1 cellular context compared by ENCODE assay signal in genomic region chr12:26937863-26938659, GRCh38.
TF ChIP-seq lines count a peak whose summit lies in the region.

Gene FGFR1OP2 (plus strand): TSS chr12:26938470. CDS start chr12:26954159, 15,689 bp downstream.
A gene with protein sequence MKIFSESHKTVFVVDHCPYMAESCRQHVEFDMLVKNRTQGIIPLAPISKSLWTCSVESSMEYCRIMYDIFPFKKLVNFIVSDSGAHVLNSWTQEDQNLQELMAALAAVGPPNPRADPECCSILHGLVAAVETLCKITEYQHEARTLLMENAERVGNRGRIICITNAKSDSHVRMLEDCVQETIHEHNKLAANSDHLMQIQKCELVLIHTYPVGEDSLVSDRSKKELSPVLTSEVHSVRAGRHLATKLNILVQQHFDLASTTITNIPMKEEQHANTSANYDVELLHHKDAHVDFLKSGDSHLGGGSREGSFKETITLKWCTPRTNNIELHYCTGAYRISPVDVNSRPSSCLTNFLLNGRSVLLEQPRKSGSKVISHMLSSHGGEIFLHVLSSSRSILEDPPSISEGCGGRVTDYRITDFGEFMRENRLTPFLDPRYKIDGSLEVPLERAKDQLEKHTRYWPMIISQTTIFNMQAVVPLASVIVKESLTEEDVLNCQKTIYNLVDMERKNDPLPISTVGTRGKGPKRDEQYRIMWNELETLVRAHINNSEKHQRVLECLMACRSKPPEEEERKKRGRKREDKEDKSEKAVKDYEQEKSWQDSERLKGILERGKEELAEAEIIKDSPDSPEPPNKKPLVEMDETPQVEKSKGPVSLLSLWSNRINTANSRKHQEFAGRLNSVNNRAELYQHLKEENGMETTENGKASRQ (minus strand): TSS chr12:26937981. CDS start chr12:26936803, 1,178 bp downstream.

TF ChIP-seq in HepG2, 621 proteins besides CTCF, POLR2A, EP300 and RAD21 (continued from another document and continues in another):
- TF ChIP-seq ZBTB44 (CRISPR knock-in tag; IDR thresholded peaks at IDR 0.05) (peak; percentile 46; the same call in 1 of the 2 replicates), E2F2 (CRISPR knock-in tag; IDR thresholded peaks at IDR 0.05; ENCODE audit: borderline replicate concordance) (no peak), ZNF576 (CRISPR knock-in tag; IDR thresholded peaks at IDR 0.05) (no peak; the same call in 1 of the 2 replicates), ZNF616 (CRISPR knock-in tag; IDR thresholded peaks at IDR 0.05; ENCODE audit: low read depth) (peak; percentile 41; the same call in 1 of the 2 replicates), HNRNPH1 (optimal IDR thresholded peaks at IDR 0.05; ENCODE audit: low read depth, low read length) (peak; percentile 76), ZSCAN9 (CRISPR knock-in tag; IDR thresholded peaks at IDR 0.05; ENCODE audit: borderline replicate concordance) (0 out of 2 replicates have a peak, but pooled peaks have one; percentile 9), KDM6A (CRISPR knock-in tag; IDR thresholded peaks at IDR 0.05; ENCODE audit: low read depth) (no peak), HOXA3 (CRISPR knock-in tag; IDR thresholded peaks at IDR 0.05) (no peak; the same call in 1 of the 2 replicates), MED13 (CRISPR knock-in tag; IDR thresholded peaks at IDR 0.05) (0 out of 2 replicates have a peak, but pooled peaks have one; percentile 44), ERF (CRISPR knock-in tag; IDR thresholded peaks at IDR 0.05) (0 out of 2 replicates have a peak, but pooled peaks have one; percentile 48), FOSL2 (CRISPR knock-in tag; IDR thresholded peaks at IDR 0.05) (peak; percentile 25; the same call in 1 of the 2 replicates), ARNT (IDR thresholded peaks at IDR 0.05) (no peak), ZNF335 (CRISPR knock-in tag; IDR thresholded peaks at IDR 0.05) (0 out of 2 replicates have a peak, but pooled peaks have one; percentile 7), ZBTB42 (CRISPR knock-in tag; IDR thresholded peaks at IDR 0.05) (no peak), AGO2 (optimal IDR thresholded peaks at IDR 0.05; ENCODE audit: low read depth, low read length) (peak; percentile 56), TAF1 (CRISPR knock-in tag; IDR thresholded peaks at IDR 0.05) (peak; percentile 79), ZBTB3 (CRISPR knock-in tag; IDR thresholded peaks at IDR 0.05; ENCODE audit: borderline replicate concordance, low read depth) (peak; percentile 58), ZNF292 (CRISPR knock-in tag; IDR thresholded peaks at IDR 0.05; ENCODE audit: borderline replicate concordance, low read depth) (peak; percentile 22; the same call in 1 of the 2 replicates)
- TF ChIP-seq, protein P1, sequence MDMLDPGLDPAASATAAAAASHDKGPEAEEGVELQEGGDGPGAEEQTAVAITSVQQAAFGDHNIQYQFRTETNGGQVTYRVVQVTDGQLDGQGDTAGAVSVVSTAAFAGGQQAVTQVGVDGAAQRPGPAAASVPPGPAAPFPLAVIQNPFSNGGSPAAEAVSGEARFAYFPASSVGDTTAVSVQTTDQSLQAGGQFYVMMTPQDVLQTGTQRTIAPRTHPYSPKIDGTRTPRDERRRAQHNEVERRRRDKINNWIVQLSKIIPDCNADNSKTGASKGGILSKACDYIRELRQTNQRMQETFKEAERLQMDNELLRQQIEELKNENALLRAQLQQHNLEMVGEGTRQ (IDR thresholded peaks at IDR 0.05; ENCODE audit: low read depth, low read length), result no peak
- TF ChIP-seq, protein P1 (CRISPR knock-in tag; IDR thresholded peaks at IDR 0.05; ENCODE audit: borderline replicate concordance), result no peak; the same call in 1 of the 2 replicates
- TF ChIP-seq, protein P2, sequence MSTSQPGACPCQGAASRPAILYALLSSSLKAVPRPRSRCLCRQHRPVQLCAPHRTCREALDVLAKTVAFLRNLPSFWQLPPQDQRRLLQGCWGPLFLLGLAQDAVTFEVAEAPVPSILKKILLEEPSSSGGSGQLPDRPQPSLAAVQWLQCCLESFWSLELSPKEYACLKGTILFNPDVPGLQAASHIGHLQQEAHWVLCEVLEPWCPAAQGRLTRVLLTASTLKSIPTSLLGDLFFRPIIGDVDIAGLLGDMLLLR (CRISPR knock-in tag; IDR thresholded peaks at IDR 0.05), result no peak; the same call in 1 of the 2 replicates
- TF ChIP-seq, protein P3, sequence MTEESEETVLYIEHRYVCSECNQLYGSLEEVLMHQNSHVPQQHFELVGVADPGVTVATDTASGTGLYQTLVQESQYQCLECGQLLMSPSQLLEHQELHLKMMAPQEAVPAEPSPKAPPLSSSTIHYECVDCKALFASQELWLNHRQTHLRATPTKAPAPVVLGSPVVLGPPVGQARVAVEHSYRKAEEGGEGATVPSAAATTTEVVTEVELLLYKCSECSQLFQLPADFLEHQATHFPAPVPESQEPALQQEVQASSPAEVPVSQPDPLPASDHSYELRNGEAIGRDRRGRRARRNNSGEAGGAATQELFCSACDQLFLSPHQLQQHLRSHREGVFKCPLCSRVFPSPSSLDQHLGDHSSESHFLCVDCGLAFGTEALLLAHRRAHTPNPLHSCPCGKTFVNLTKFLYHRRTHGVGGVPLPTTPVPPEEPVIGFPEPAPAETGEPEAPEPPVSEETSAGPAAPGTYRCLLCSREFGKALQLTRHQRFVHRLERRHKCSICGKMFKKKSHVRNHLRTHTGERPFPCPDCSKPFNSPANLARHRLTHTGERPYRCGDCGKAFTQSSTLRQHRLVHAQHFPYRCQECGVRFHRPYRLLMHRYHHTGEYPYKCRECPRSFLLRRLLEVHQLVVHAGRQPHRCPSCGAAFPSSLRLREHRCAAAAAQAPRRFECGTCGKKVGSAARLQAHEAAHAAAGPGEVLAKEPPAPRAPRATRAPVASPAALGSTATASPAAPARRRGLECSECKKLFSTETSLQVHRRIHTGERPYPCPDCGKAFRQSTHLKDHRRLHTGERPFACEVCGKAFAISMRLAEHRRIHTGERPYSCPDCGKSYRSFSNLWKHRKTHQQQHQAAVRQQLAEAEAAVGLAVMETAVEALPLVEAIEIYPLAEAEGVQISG (CRISPR knock-in tag; IDR thresholded peaks at IDR 0.05), result peak; percentile 28
- TF ChIP-seq, protein P4, sequence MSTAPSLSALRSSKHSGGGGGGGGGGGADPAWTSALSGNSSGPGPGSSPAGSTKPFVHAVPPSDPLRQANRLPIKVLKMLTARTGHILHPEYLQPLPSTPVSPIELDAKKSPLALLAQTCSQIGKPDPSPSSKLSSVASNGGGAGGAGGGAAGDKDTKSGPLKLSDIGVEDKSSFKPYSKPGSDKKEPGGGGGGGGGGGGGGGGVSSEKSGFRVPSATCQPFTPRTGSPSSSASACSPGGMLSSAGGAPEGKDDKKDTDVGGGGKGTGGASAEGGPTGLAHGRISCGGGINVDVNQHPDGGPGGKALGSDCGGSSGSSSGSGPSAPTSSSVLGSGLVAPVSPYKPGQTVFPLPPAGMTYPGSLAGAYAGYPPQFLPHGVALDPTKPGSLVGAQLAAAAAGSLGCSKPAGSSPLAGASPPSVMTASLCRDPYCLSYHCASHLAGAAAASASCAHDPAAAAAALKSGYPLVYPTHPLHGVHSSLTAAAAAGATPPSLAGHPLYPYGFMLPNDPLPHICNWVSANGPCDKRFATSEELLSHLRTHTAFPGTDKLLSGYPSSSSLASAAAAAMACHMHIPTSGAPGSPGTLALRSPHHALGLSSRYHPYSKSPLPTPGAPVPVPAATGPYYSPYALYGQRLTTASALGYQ (CRISPR knock-in tag; IDR thresholded peaks at IDR 0.05), result 0 out of 2 replicates have a peak, but pooled peaks have one; percentile 23
- TF ChIP-seq, protein P5, sequence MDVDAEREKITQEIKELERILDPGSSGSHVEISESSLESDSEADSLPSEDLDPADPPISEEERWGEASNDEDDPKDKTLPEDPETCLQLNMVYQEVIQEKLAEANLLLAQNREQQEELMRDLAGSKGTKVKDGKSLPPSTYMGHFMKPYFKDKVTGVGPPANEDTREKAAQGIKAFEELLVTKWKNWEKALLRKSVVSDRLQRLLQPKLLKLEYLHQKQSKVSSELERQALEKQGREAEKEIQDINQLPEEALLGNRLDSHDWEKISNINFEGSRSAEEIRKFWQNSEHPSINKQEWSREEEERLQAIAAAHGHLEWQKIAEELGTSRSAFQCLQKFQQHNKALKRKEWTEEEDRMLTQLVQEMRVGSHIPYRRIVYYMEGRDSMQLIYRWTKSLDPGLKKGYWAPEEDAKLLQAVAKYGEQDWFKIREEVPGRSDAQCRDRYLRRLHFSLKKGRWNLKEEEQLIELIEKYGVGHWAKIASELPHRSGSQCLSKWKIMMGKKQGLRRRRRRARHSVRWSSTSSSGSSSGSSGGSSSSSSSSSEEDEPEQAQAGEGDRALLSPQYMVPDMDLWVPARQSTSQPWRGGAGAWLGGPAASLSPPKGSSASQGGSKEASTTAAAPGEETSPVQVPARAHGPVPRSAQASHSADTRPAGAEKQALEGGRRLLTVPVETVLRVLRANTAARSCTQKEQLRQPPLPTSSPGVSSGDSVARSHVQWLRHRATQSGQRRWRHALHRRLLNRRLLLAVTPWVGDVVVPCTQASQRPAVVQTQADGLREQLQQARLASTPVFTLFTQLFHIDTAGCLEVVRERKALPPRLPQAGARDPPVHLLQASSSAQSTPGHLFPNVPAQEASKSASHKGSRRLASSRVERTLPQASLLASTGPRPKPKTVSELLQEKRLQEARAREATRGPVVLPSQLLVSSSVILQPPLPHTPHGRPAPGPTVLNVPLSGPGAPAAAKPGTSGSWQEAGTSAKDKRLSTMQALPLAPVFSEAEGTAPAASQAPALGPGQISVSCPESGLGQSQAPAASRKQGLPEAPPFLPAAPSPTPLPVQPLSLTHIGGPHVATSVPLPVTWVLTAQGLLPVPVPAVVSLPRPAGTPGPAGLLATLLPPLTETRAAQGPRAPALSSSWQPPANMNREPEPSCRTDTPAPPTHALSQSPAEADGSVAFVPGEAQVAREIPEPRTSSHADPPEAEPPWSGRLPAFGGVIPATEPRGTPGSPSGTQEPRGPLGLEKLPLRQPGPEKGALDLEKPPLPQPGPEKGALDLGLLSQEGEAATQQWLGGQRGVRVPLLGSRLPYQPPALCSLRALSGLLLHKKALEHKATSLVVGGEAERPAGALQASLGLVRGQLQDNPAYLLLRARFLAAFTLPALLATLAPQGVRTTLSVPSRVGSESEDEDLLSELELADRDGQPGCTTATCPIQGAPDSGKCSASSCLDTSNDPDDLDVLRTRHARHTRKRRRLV (CRISPR knock-in tag; IDR thresholded peaks at IDR 0.05), result peak; percentile 63; the same call in 1 of the 2 replicates
- TF ChIP-seq, protein P6, sequence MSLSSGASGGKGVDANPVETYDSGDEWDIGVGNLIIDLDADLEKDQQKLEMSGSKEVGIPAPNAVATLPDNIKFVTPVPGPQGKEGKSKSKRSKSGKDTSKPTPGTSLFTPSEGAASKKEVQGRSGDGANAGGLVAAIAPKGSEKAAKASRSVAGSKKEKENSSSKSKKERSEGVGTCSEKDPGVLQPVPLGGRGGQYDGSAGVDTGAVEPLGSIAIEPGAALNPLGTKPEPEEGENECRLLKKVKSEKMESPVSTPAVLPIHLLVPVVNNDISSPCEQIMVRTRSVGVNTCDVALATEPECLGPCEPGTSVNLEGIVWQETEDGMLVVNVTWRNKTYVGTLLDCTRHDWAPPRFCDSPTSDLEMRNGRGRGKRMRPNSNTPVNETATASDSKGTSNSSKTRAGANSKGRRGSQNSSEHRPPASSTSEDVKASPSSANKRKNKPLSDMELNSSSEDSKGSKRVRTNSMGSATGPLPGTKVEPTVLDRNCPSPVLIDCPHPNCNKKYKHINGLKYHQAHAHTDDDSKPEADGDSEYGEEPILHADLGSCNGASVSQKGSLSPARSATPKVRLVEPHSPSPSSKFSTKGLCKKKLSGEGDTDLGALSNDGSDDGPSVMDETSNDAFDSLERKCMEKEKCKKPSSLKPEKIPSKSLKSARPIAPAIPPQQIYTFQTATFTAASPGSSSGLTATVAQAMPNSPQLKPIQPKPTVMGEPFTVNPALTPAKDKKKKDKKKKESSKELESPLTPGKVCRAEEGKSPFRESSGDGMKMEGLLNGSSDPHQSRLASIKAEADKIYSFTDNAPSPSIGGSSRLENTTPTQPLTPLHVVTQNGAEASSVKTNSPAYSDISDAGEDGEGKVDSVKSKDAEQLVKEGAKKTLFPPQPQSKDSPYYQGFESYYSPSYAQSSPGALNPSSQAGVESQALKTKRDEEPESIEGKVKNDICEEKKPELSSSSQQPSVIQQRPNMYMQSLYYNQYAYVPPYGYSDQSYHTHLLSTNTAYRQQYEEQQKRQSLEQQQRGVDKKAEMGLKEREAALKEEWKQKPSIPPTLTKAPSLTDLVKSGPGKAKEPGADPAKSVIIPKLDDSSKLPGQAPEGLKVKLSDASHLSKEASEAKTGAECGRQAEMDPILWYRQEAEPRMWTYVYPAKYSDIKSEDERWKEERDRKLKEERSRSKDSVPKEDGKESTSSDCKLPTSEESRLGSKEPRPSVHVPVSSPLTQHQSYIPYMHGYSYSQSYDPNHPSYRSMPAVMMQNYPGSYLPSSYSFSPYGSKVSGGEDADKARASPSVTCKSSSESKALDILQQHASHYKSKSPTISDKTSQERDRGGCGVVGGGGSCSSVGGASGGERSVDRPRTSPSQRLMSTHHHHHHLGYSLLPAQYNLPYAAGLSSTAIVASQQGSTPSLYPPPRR (CRISPR knock-in tag; IDR thresholded peaks at IDR 0.05; ENCODE audit: borderline replicate concordance), result no peak
